In the genomic region with DNA sequence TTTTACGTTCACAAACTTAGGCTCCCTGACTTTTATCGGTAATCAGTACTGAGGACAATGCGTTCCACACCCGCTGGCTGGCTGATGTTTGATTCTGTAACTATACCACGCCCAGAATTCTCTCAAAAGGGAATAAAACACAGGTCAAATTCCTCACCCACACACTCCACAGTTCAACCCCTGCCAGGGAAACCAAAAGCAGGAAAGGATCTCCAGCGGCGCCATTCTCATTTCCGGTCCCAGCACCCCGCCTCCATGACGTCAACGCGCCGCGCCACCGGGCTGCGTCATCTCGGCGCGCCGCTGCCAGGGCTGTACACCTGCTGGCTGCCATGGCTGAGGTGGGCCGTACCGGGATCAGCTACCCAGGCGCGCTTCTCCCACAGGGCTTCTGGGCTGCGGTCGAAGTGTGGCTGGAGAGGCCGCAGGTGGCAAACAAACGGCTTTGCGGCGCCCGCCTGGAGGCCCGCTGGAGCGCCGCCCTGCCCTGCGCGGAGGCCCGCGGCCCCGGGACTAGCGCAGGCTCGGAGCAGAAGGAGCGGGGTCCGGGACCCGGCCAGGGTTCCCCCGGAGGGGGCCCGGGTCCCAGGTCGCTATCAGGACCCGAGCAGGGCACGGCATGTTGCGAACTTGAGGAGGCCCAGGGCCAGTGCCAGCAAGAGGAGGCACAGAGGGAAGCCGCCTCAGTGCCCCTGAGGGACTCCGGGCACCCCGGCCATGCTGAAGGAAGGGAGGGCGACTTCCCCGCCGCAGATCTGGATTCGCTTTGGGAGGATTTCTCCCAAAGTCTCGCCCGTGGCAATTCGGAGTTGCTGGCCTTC, we compare ENCODE assay signal across 8 cellular contexts. TPM values are rescaled to one million over a fixed set of nuclear protein-coding genes. Genes with fewer than 3 reads are reported as not detected.
DNase-seq lines count a peak whose midpoint lies in the region; ATAC-seq lines count a peak whose summit lies in the region.

Gene ACOX3, minus strand, starts transcription at position 233 of the 821 bp plus-strand sequence. CDS start 24,202 bp downstream, outside the sequence.
Gene TRMT44, plus strand, starts transcription at position 287 of the 821 bp plus-strand sequence. Its CDS starts 46 bp downstream, at position 333.

- DNase-seq in COLO829 (ENCODE audit: low spot score) (peak; percentile 63), HT-29 (ENCODE audit: low spot score) (peak; percentile 94), NOMO-1 treated with DMSO at 0.1 percent for 48 hours (lab: John Stamatoyannopoulos, UW; ENCODE audit: unreplicated experiment) (peak; percentile 75), memory B cell (ENCODE audit: low spot score in 2 of 2) (peak; percentile 98 to 100)
- DNase-seq in activated CD8-positive, alpha-beta memory T cell treated with anti-CD3 and anti-CD28 coated beads for 48 hours (ENCODE audit: low read depth in 2 of 3, low spot score in 2 of 3), result peak; percentile 92 to 99 (median 99)
- DNase-seq in effector memory CD8-positive, alpha-beta T cell, result peak; percentile 94 to 99 (median 99)
- peak; percentile 90 for DNase-seq in stimulated activated CD8-positive, alpha-beta memory T cell treated with anti-CD3 and anti-CD28 coated beads, Interleukin-12 subunit alpha, Interleukin-12 subunit beta, amount 100 ng/mL, for 1 hour (ENCODE audit: low read depth)

- peak; percentile 59 for ATAC-seq in GM19468 (IDR thresholded peaks at IDR 0.05; ENCODE audit: extremely low read depth, unreplicated experiment)
- peak; percentile 92 for ATAC-seq in effector memory CD8-positive, alpha-beta T cell (replicated peaks)
- ATAC-seq in memory B cell (ENCODE audit: low read depth), result peak; percentile 88

- peaks cover 60 to 64% of the 10 kb centered on the region in 2 donors for H3K4me1 Mint-ChIP-seq in effector memory CD8-positive, alpha-beta T cell (ENCODE audit: low read depth in 2 of 2)
- peaks cover 42% of the 10 kb centered on the region for H3K4me1 Mint-ChIP-seq in memory B cell

- H3K4me3 Mint-ChIP-seq in effector memory CD8-positive, alpha-beta T cell, result peak within 1 kb of the TSS; percentile 90 to 94
- H3K4me3 Mint-ChIP-seq in memory B cell, result peak within 1 kb of the TSS; percentile 99

- no peaks in the 10 kb centered on the region for H3K27me3 Mint-ChIP-seq in effector memory CD8-positive, alpha-beta T cell
- H3K27me3 Mint-ChIP-seq in memory B cell, result no peaks in the 10 kb centered on the region

- H3K9me3 Mint-ChIP-seq in effector memory CD8-positive, alpha-beta T cell, result no peaks in the 10 kb centered on the region
- no peaks in the 10 kb centered on the region for H3K9me3 Mint-ChIP-seq in memory B cell

- peak within 1 kb of the TSS; percentile 97 to 98 for H3K27ac Mint-ChIP-seq in effector memory CD8-positive, alpha-beta T cell
- peak within 1 kb of the TSS; percentile 99 for H3K27ac Mint-ChIP-seq in memory B cell

- H3K36me3 Mint-ChIP-seq in effector memory CD8-positive, alpha-beta T cell (ENCODE audit: insufficient read depth), result peaks cover 24% of the 10 kb centered on the region
- peaks cover 5% of the 10 kb centered on the region for H3K36me3 Mint-ChIP-seq in memory B cell

RNA-seq across cellular contexts. Expression of gene ACOX3, which starts in this region (rescaled TPM):
- 7.5 and 9.7 TPM in 2 replicates for total RNA-seq in HT-29 (2014; rRNA removed; shearing (Covaris generic))

RNA-seq across cellular contexts. Expression of gene TRMT44, which starts in this region (rescaled TPM):
- 26.8 and 34.0 TPM in 2 replicates for total RNA-seq in HT-29 (2014; rRNA removed; shearing (Covaris generic))

Comparison
In these comparisons a context has a peak if more than half of its experiments do, and no peak if none do; other contexts are left out.
1. Peak in every context shown above with its lines: DNase-seq and ATAC-seq.